In genomic region chr2:163205696-163206267, GRCh38 we compare ENCODE assay signal across 17 cellular contexts.
DNase-seq lines count a peak whose midpoint lies in the region; ATAC-seq, FAIRE-seq and TF ChIP-seq lines count a peak whose summit lies in the region.
"Had no signal": no experiment of that assay in that cellular context is flagged by ENCODE, and none has a peak within 500 bp of the region (broad histone marks: within the 10 kb centered on the region; RNA-seq: fewer than 3 reads in every experiment).

No MANE protein-coding gene starts in this region.

- no peak for TF ChIP-seq RAD21 in HepG2 (CRISPR knock-in tag; IDR thresholded peaks at IDR 0.05)

- H3K4me3 Mint-ChIP-seq in GM23338 = no peak overlapping the region
- no peak overlapping the region for H3K4me3 Mint-ChIP-seq in activated CD4-positive, alpha-beta T cell treated with anti-CD3 and anti-CD28 coated beads, Interleukin-2, amount 10 ng/mL, durations not matched to agents 7 days and 5 days
- H3K4me3 Mint-ChIP-seq: CD4-positive, CD25-positive, alpha-beta regulatory T cell had no signal

- ATAC-seq in GM23338 = peak; percentile 73
- no peak for ATAC-seq in HepG2
- ATAC-seq in GM19395 (IDR thresholded peaks at IDR 0.05; ENCODE audit: unreplicated experiment) = no peak
- ATAC-seq in GM21367 (IDR thresholded peaks at IDR 0.05; ENCODE audit: unreplicated experiment) = no peak

- no TSS peak for BruUV-seq in HepG2 (replicated peaks; lab: Mats Ljungman, UMichigan)

- DNase-seq in GM23338 (ENCODE audit: low spot score) (no peak), NCI-H69 (lab: John Stamatoyannopoulos, UW) (peak; percentile 71), HepG2 (ENCODE audit: low spot score) (no peak)
- no peak for DNase-seq in activated CD4-positive, alpha-beta T cell treated with anti-CD3 and anti-CD28 coated beads, Interleukin-2, amount 10 ng/mL, durations not matched to agents 7 days and 5 days
- DNase-seq: 8988T; CD4-positive, CD25-positive, alpha-beta regulatory T cell; DMS53; GF-D8; GOT3; HCEC 1CT; IMR-90 had no signal

- TF ChIP-seq CTCF in GM23338 (conservative IDR thresholded peaks at IDR 0.05; ENCODE audit: low read depth in 2 of 2) = no peak
- no peak for TF ChIP-seq CTCF in HepG2 (CRISPR knock-in tag; IDR thresholded peaks at IDR 0.05)

- no peaks in the 10 kb centered on the region for H3K9me3 Mint-ChIP-seq in GM23338
- H3K9me3 Mint-ChIP-seq in activated CD4-positive, alpha-beta T cell treated with anti-CD3 and anti-CD28 coated beads, Interleukin-2, amount 10 ng/mL, durations not matched to agents 7 days and 5 days = no peaks in the 10 kb centered on the region

- H3K9me3 ChIP-seq in ectodermal cell (ENCODE audit: control insufficient read depth, low read length) (no peaks in the 10 kb centered on the region), HepG2 (ENCODE audit: low read length) (no peaks in the 10 kb centered on the region)
- H3K9me3 ChIP-seq: BLaER1 treated with 17β-estradiol and CSF1 and Interleukin-3, amounts not matched to agents 10 nM and 100 nM had no signal

- peak overlapping the region; percentile 3; the same call in 1 of the 2 replicates for H3K27ac Mint-ChIP-seq in GM23338
- no peak overlapping the region for H3K27ac Mint-ChIP-seq in activated CD4-positive, alpha-beta T cell treated with anti-CD3 and anti-CD28 coated beads, Interleukin-2, amount 10 ng/mL, durations not matched to agents 7 days and 5 days
- H3K27ac Mint-ChIP-seq: CD4-positive, CD25-positive, alpha-beta regulatory T cell had no signal

- peaks cover 9% of the 10 kb centered on the region; the same call in 2 of the 3 replicates for H3K4me1 Mint-ChIP-seq in GM23338
- H3K4me1 Mint-ChIP-seq in activated CD4-positive, alpha-beta T cell treated with anti-CD3 and anti-CD28 coated beads, Interleukin-2, amount 10 ng/mL, durations not matched to agents 7 days and 5 days = no peaks in the 10 kb centered on the region
- H3K4me1 Mint-ChIP-seq: CD4-positive, CD25-positive, alpha-beta regulatory T cell had no signal

- POLR2A ChIA-PET in HepG2 (lab: Yijun Ruan, JAX) = no interaction called here
- POLR2A ChIA-PET in activated CD4-positive, alpha-beta T cell treated with anti-CD3 and anti-CD28 coated beads, Interleukin-2, amount 10 ng/mL, durations not matched to agents 7 days and 5 days (lab: Charles Lee) = no interaction called here

- H3K36me3 ChIP-seq in GM23338 (ENCODE audit: insufficient read depth) = no peaks in the 10 kb centered on the region
- H3K36me3 ChIP-seq in ectodermal cell (ENCODE audit: control insufficient read depth, insufficient read depth, low read length) = no peaks in the 10 kb centered on the region
- H3K36me3 ChIP-seq in HepG2 (replicated peaks in 1 of 2; ENCODE audit: control insufficient read depth in 1 of 2, insufficient read depth in 2 of 2, low read length in 2 of 2) = no peaks in the 10 kb centered on the region
- H3K36me3 ChIP-seq: BLaER1 treated with 17β-estradiol and CSF1 and Interleukin-3, amounts not matched to agents 10 nM and 100 nM had no signal

- no peak for FAIRE-seq in HepG2 (lab: Jason Lieb, UNC)
- FAIRE-seq: GM19239 had no signal

- no peaks in the 10 kb centered on the region for H3K36me3 Mint-ChIP-seq in GM23338 (ENCODE audit: low read depth)
- H3K36me3 Mint-ChIP-seq in activated CD4-positive, alpha-beta T cell treated with anti-CD3 and anti-CD28 coated beads, Interleukin-2, amount 10 ng/mL, durations not matched to agents 7 days and 5 days (ENCODE audit: low read depth) = no peaks in the 10 kb centered on the region
- H3K36me3 Mint-ChIP-seq: CD4-positive, CD25-positive, alpha-beta regulatory T cell had no signal

- peaks cover 6% of the 10 kb centered on the region; the same call in 1 of the 2 replicates for H3K4me1 ChIP-seq in GM23338 (ENCODE audit: insufficient read depth)
- no peaks in the 10 kb centered on the region for H3K4me1 ChIP-seq in ectodermal cell (ENCODE audit: control insufficient read depth, insufficient read depth, low read length)
- H3K4me1 ChIP-seq in HepG2 (ENCODE audit: insufficient read depth, low read length) = no peaks in the 10 kb centered on the region

- TF ChIP-seq EP300 in HepG2 (IDR thresholded peaks at IDR 0.05; ENCODE audit: low read depth in 2 of 2, low read length in 2 of 2) (no peak), HepG2 (CRISPR knock-in tag; IDR thresholded peaks at IDR 0.05; ENCODE audit: borderline replicate concordance) (no peak)

- H3K9ac ChIP-seq in HepG2 (ENCODE audit: insufficient read depth, low read depth, low read length) = no peak overlapping the region
- H3K9ac ChIP-seq: BLaER1 treated with 17β-estradiol and CSF1 and Interleukin-3, amounts not matched to agents 10 nM and 100 nM had no signal

- H3K27me3 Mint-ChIP-seq in GM23338 (ENCODE audit: insufficient read depth, low read depth, poor library complexity) = no peaks in the 10 kb centered on the region
- no peaks in the 10 kb centered on the region for H3K27me3 Mint-ChIP-seq in activated CD4-positive, alpha-beta T cell treated with anti-CD3 and anti-CD28 coated beads, Interleukin-2, amount 10 ng/mL, durations not matched to agents 7 days and 5 days
- H3K27me3 Mint-ChIP-seq: CD4-positive, CD25-positive, alpha-beta regulatory T cell had no signal

- H2AFZ ChIP-seq in GM23338 (peak overlapping the region; percentile 81), HepG2 (ENCODE audit: low read length) (no peak overlapping the region)

- no peak overlapping the region for H3K4me3 ChIP-seq in GM23338
- H3K4me3 ChIP-seq in ectodermal cell (ENCODE audit: insufficient read depth, low read depth, low read length) = no peak overlapping the region
- no peak overlapping the region for H3K4me3 ChIP-seq in HepG2 (replicated peaks in 1 of 3; ENCODE audit: insufficient read depth in 1 of 3, low read depth in 2 of 3, low read length in 3 of 3)
- H3K4me3 ChIP-seq: BLaER1 treated with 17β-estradiol and CSF1 and Interleukin-3, amounts not matched to agents 10 nM and 100 nM had no signal

- in situ Hi-C loops in HepG2 (cut with HindIII; ENCODE audit: extremely low pct_ligation_motif_present, low pct_unique_long_range_greater_than_20kb) = no loop called here

- CTCF ChIA-PET in HepG2 (lab: Yijun Ruan, JAX; ENCODE audit: low intra/inter-chr PET ratio, low total read pairs) = no interaction called here
- CTCF ChIA-PET in activated CD4-positive, alpha-beta T cell treated with anti-CD3 and anti-CD28 coated beads, Interleukin-2, amount 10 ng/mL, durations not matched to agents 7 days and 5 days (lab: Charles Lee) = no interaction called here

- 43 to 54% methylated on average over 6 of the region's 6 CpGs for WGBS in ectodermal cell, 2 experiments
- WGBS in HepG2 (ENCODE audit: low lambda C conversion rate) = 19% methylated on average over 6 of the region's 6 CpGs

- H3K27ac ChIP-seq in GM23338 (ENCODE audit: low read depth) = no peak overlapping the region
- peak overlapping the region; percentile 12 for H3K27ac ChIP-seq in ectodermal cell (ENCODE audit: insufficient read depth, low read depth, low read length, poor library complexity, severe bottlenecking)
- H3K27ac ChIP-seq in HepG2 (ENCODE audit: extremely low read length, insufficient read depth, low read length) = no peak overlapping the region
- H3K27ac ChIP-seq: BLaER1 treated with 17β-estradiol and CSF1 and Interleukin-3, amounts not matched to agents 10 nM and 100 nM; HL-60 had no signal

- H3F3A ChIP-seq in GM23338 (replicated peaks; ENCODE audit: low read depth) = no peaks in the 10 kb centered on the region

- H3K79me2 ChIP-seq in GM23338 (replicated peaks; ENCODE audit: insufficient read depth) = no peaks in the 10 kb centered on the region
- H3K79me2 ChIP-seq in HepG2 (ENCODE audit: insufficient read depth, low read length) = no peaks in the 10 kb centered on the region

- no peaks in the 10 kb centered on the region for H3K9me2 ChIP-seq in GM23338 (ENCODE audit: insufficient read depth)

- intact Hi-C loops in HepG2 (cut with micrococcal nuclease; ENCODE audit: unreplicated experiment) = no loop called here

- H3K4me2 ChIP-seq in GM23338 (no peak overlapping the region), HepG2 (ENCODE audit: low read depth, low read length) (no peak overlapping the region)
- H3K4me2 ChIP-seq: BLaER1 treated with 17β-estradiol and CSF1 and Interleukin-3, amounts not matched to agents 10 nM and 100 nM had no signal

- TF ChIP-seq POLR2A in HepG2 (IDR thresholded peaks at IDR 0.05; ENCODE audit: insufficient read depth in 1 of 2, low read depth in 2 of 2, low read length in 2 of 2) = no peak

- H4K20me1 ChIP-seq in GM23338 (replicated peaks; ENCODE audit: insufficient read depth) = no peaks in the 10 kb centered on the region
- H4K20me1 ChIP-seq in HepG2 (ENCODE audit: insufficient read depth, low read length) = no peaks in the 10 kb centered on the region; the same call in 1 of the 2 replicates
- H4K20me1 ChIP-seq: BLaER1 treated with 17β-estradiol and CSF1 and Interleukin-3, amounts not matched to agents 10 nM and 100 nM had no signal

- H3K27me3 ChIP-seq in GM23338 (ENCODE audit: insufficient read depth) = no peaks in the 10 kb centered on the region
- no peaks in the 10 kb centered on the region for H3K27me3 ChIP-seq in ectodermal cell (ENCODE audit: control insufficient read depth, insufficient read depth, low read length, poor library complexity, severe bottlenecking)
- H3K27me3 ChIP-seq in HepG2 (ENCODE audit: control insufficient read depth in 1 of 2, insufficient read depth in 2 of 2, low read length in 2 of 2) = no peaks in the 10 kb centered on the region
- H3K27me3 ChIP-seq: BLaER1 treated with 17β-estradiol and CSF1 and Interleukin-3, amounts not matched to agents 10 nM and 100 nM had no signal

TF ChIP-seq in GM23338, 12 proteins besides CTCF, POLR2A, EP300 and RAD21 (continues in another document):
- no peak for TF ChIP-seq CREB1 (CRISPR knock-in tag; IDR thresholded peaks at IDR 0.05; ENCODE audit: low read depth)
- no peak for TF ChIP-seq POLR2AphosphoS5 (IDR thresholded peaks at IDR 0.05; ENCODE audit: low read depth)
